1 cellular context compared by ENCODE assay signal in genomic region chr13:20174656-20175405, GRCh38.
TF ChIP-seq lines count a peak whose summit lies in the region.

No MANE protein-coding gene starts in this region.

TF ChIP-seq in GM12878, 131 proteins besides CTCF, POLR2A, EP300 and RAD21 (continued from another document and continues in another):
- TF ChIP-seq ZBTB11 (CRISPR knock-in tag; IDR thresholded peaks at IDR 0.05) (no peak), MEF2B (IDR thresholded peaks at IDR 0.05; ENCODE audit: partially characterized antibody, poor library complexity, severe bottlenecking) (no peak), E4F1 (IDR thresholded peaks at IDR 0.05; ENCODE audit: borderline replicate concordance, partially characterized antibody) (no peak), ATF7 (IDR thresholded peaks at IDR 0.05; ENCODE audit: low read depth) (peak; percentile 37; the same call in 1 of the 2 replicates), CHD4 (IDR thresholded peaks at IDR 0.05) (no peak), MTA3 (IDR thresholded peaks at IDR 0.05; ENCODE audit: borderline replicate concordance, low read length) (no peak), RELB (IDR thresholded peaks at IDR 0.05; ENCODE audit: low read depth) (no peak), ASH2L (IDR thresholded peaks at IDR 0.05; ENCODE audit: borderline replicate concordance, low read depth) (no peak), HDAC6 (IDR thresholded peaks at IDR 0.05; ENCODE audit: unreplicated experiment) (no peak), RELA (IDR thresholded peaks at IDR 0.05; ENCODE audit: borderline replicate concordance, partially characterized antibody) (no peak), SREBF1 (IDR thresholded peaks at IDR 0.05; ENCODE audit: low read length) (no peak), FOXK2 (IDR thresholded peaks at IDR 0.05) (no peak), E2F4 (IDR thresholded peaks at IDR 0.05; ENCODE audit: low read depth, low read length) (no peak), RCOR1 (conservative IDR thresholded peaks at IDR 0.05; ENCODE audit: low read depth, low read length) (no peak), PAX8 (IDR thresholded peaks at IDR 0.05) (no peak), GATAD2B (conservative IDR thresholded peaks at IDR 0.05; ENCODE audit: low read depth) (no peak), RFX5 (IDR thresholded peaks at IDR 0.05; ENCODE audit: low read depth, low read length) (no peak), YBX1 (IDR thresholded peaks at IDR 0.05) (no peak), ZBTB40 (IDR thresholded peaks at IDR 0.05; ENCODE audit: borderline replicate concordance) (no peak), CBX3 (IDR thresholded peaks at IDR 0.05; ENCODE audit: borderline replicate concordance, low read depth) (no peak), KAT2A (conservative IDR thresholded peaks at IDR 0.05; ENCODE audit: control insufficient read depth, low read depth, low read length) (no peak), MLLT1 (IDR thresholded peaks at IDR 0.05) (no peak), CEBPB (IDR thresholded peaks at IDR 0.05; ENCODE audit: borderline replicate concordance in 1 of 2, low read depth in 2 of 2, low read length in 2 of 2) (no peak), CHD1 (IDR thresholded peaks at IDR 0.05; ENCODE audit: low read depth, low read length) (no peak), RB1 (IDR thresholded peaks at IDR 0.05; ENCODE audit: borderline replicate concordance) (no peak), CBX5 (IDR thresholded peaks at IDR 0.05; ENCODE audit: low read depth) (no peak), ATF3 (IDR thresholded peaks at IDR 0.05; ENCODE audit: borderline replicate concordance, extremely low read depth, low read depth, low read length) (no peak), ESRRA (IDR thresholded peaks at IDR 0.05; ENCODE audit: low read length) (no peak), ETV6 (conservative IDR thresholded peaks at IDR 0.05 in 1 of 2, IDR thresholded peaks at IDR 0.05 in 1 of 2; ENCODE audit: borderline replicate concordance in 1 of 2, low read depth in 1 of 2) (no peak), ZSCAN29 (IDR thresholded peaks at IDR 0.05) (no peak), POU2F2 (IDR thresholded peaks at IDR 0.05; ENCODE audit: borderline replicate concordance, low read depth, low read length) (no peak), STAT1 (conservative IDR thresholded peaks at IDR 0.05) (no peak), CREM (IDR thresholded peaks at IDR 0.05; ENCODE audit: low read depth) (0 out of 2 replicates have a peak, but pooled peaks have one; percentile 29), NBN (IDR thresholded peaks at IDR 0.05) (no peak), IRF3 (IDR thresholded peaks at IDR 0.05) (no peak), IRF5 (IDR thresholded peaks at IDR 0.05; ENCODE audit: borderline replicate concordance) (no peak), SIX5 (IDR thresholded peaks at IDR 0.05; ENCODE audit: low read depth, low read length, severe bottlenecking) (no peak), BMI1 (IDR thresholded peaks at IDR 0.05; ENCODE audit: borderline replicate concordance) (no peak), MAX (IDR thresholded peaks at IDR 0.05; ENCODE audit: low read depth, low read length) (no peak)
